11 cellular contexts compared by ENCODE assay signal in the genomic region with DNA sequence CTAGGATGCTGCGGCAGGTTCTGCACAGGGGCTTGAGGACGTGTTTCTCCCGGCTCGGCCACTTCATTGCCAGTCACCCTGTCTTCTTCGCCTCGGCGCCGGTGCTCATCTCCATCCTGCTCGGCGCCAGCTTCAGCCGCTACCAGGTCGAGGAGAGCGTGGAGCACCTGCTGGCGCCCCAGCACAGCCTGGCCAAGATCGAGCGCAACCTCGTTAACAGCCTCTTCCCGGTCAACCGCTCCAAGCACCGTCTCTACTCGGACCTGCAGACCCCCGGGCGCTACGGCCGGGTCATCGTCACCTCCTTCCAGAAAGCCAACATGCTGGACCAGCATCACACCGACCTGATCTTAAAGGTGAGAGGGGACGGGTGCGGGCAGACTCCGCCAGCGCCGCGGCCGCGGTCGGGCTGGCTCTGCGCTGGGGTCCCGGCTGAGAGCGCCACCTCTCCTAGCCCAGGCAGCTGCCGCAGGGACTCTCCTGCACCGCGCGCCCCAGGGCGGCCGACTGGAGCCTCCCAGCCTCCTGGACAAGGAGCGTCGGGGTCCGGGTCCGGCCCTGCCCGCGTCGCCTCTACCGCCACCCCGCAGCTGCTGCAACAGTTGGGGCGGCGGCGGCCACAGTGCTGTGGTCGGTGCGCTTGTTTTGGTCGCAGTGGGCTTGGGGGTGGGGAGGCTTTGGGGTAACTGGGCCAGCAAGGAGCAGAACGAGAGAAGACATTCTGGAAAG. TPM values are rescaled to one million over a fixed set of nuclear protein-coding genes. Genes with fewer than 3 reads are reported as not detected.
DNase-seq lines count a peak whose midpoint lies in the region; ATAC-seq and TF ChIP-seq lines count a peak whose summit lies in the region.
"Had no signal": no experiment of that assay in that cellular context is flagged by ENCODE, and none has a peak within 500 bp of the region (broad histone marks: within the 10 kb centered on the region; RNA-seq: fewer than 3 reads in every experiment).

No MANE protein-coding gene starts in this region.

- H3K4me3 ChIP-seq in BLaER1 (peak overlapping the region; percentile 64), colonic mucosa (peak overlapping the region; percentile 7), neuron (ENCODE audit: low read length) (peak overlapping the region; percentile 18)
- H3K4me3 ChIP-seq: mucosa of descending colon had no signal

- H3K27ac ChIP-seq in BLaER1 (no peak overlapping the region), colonic mucosa (no peak overlapping the region)
- H3K27ac ChIP-seq: VCaP had no signal

- no peak overlapping the region for H2AFZ ChIP-seq in neuron (ENCODE audit: low read depth, low read length)

- H3K4me1 ChIP-seq in BLaER1 = peaks cover 4% of the 10 kb centered on the region; the same call in 1 of the 2 replicates
- no peaks in the 10 kb centered on the region for H3K4me1 ChIP-seq in colonic mucosa
- H3K4me1 ChIP-seq in neuron (ENCODE audit: insufficient read depth, low read length) = no peaks in the 10 kb centered on the region

- H4K20me1 ChIP-seq in BLaER1 = no peaks in the 10 kb centered on the region; the same call in 1 of the 2 replicates

- DNase-seq in GM20000 (ENCODE audit: low spot score) (peak; percentile 9), colonic mucosa (no peak), superior temporal gyrus (ENCODE audit: extremely low spot score) (no peak)
- no peak for DNase-seq in activated effector memory CD4-positive, alpha-beta T cell treated with anti-CD3 and anti-CD28 coated beads, Interleukin-2, amount 50 U/mL, for 16 hours
- DNase-seq: NCI-H1048 had no signal

- H3K9ac ChIP-seq in BLaER1 (no peak overlapping the region), colonic mucosa (ENCODE audit: low read depth in 2 of 2, low read length in 2 of 2) (no peak overlapping the region)

- H3K4me2 ChIP-seq in BLaER1 = peak overlapping the region; percentile 78

- H3K27me3 ChIP-seq in BLaER1 (peaks cover 73% of the 10 kb centered on the region), colonic mucosa (peaks cover 27% of the 10 kb centered on the region), neuron (ENCODE audit: insufficient read depth, low read length) (peaks cover 64% of the 10 kb centered on the region)

- H3K9me3 ChIP-seq in BLaER1 (peaks cover 38% of the 10 kb centered on the region), colonic mucosa (no peaks in the 10 kb centered on the region), neuron (ENCODE audit: low read length) (no peaks in the 10 kb centered on the region)
- H3K9me3 ChIP-seq: mucosa of descending colon had no signal

- ATAC-seq in HG02678 (IDR thresholded peaks at IDR 0.05; ENCODE audit: unreplicated experiment) = no peak
- no peak for ATAC-seq in GM19455 (IDR thresholded peaks at IDR 0.05; ENCODE audit: unreplicated experiment)
- ATAC-seq: mucosa of descending colon had no signal

- no peak for TF ChIP-seq CTCF in GM20000 (IDR thresholded peaks at IDR 0.05; ENCODE audit: extremely low read depth, missing control alignments)
- TF ChIP-seq CTCF in colonic mucosa (IDR thresholded peaks at IDR 0.05) = no peak

- no peaks in the 10 kb centered on the region for H3K36me3 ChIP-seq in BLaER1
- no peaks in the 10 kb centered on the region for H3K36me3 ChIP-seq in colonic mucosa
- H3K36me3 ChIP-seq in neuron (ENCODE audit: insufficient read depth, low read length) = no peaks in the 10 kb centered on the region

- intact Hi-C loops in colonic mucosa (cut with DNase I) = no loop called here

RNA-seq across cellular contexts. Expression of gene PTCHD1, which starts 0.4 kb away (rescaled TPM):
- total RNA-seq in colonic mucosa = 1 to 10 TPM in 1 of 2 donors, under 1 TPM in 1; 0.15 to 1.6 TPM

Comparison
In these comparisons a context has a peak if more than half of its experiments do, and no peak if none do; other contexts are left out.
1. H3K4me3 ChIP-seq: peak in every context shown above with its lines; median percentile 64 in BLaER1; 18 in neuron; 7 in colonic mucosa.